In the genomic region with DNA sequence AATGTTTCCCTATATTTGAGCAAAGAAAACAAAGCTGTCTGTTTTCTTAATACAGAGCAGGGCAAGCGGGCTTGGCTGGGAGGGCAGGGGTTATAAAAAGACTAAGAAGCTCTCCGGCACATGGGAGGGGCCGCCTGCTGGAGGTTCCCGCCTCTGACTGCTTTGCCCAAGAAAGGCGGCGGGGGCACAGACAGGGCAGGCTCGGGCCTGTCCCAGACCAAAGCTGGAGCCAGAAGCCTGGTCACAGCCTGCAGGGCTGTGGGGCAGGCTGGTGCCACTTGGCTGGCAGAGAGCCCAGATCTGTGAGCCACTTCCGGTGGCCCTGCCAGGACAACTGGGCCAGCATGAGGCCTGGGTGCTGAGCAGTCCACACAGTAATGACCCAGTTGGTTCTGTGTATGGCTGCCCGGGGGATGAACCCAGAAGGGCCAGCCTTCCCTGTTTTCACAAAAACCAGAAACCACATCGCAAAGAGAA, we compare ENCODE assay signal across 1 cellular context.
TF ChIP-seq lines count a peak whose summit lies in the region.

No MANE protein-coding gene starts in this region.

TF ChIP-seq in HepG2, 621 proteins besides CTCF, POLR2A, EP300 and RAD21 (continued from another document and continues in another):
- no peak for TF ChIP-seq HMG20B (CRISPR knock-in tag; conservative IDR thresholded peaks at IDR 0.05)
- no peak for TF ChIP-seq PBX2 (CRISPR knock-in tag; IDR thresholded peaks at IDR 0.05)
- no peak for TF ChIP-seq MTF1 (CRISPR knock-in tag; IDR thresholded peaks at IDR 0.05)
- no peak for TF ChIP-seq FOXK1 (CRISPR knock-in tag; IDR thresholded peaks at IDR 0.05; ENCODE audit: borderline replicate concordance, low read depth)
- TF ChIP-seq ATAD3A (CRISPR knock-in tag; IDR thresholded peaks at IDR 0.05): no peak
- TF ChIP-seq, protein P1, sequence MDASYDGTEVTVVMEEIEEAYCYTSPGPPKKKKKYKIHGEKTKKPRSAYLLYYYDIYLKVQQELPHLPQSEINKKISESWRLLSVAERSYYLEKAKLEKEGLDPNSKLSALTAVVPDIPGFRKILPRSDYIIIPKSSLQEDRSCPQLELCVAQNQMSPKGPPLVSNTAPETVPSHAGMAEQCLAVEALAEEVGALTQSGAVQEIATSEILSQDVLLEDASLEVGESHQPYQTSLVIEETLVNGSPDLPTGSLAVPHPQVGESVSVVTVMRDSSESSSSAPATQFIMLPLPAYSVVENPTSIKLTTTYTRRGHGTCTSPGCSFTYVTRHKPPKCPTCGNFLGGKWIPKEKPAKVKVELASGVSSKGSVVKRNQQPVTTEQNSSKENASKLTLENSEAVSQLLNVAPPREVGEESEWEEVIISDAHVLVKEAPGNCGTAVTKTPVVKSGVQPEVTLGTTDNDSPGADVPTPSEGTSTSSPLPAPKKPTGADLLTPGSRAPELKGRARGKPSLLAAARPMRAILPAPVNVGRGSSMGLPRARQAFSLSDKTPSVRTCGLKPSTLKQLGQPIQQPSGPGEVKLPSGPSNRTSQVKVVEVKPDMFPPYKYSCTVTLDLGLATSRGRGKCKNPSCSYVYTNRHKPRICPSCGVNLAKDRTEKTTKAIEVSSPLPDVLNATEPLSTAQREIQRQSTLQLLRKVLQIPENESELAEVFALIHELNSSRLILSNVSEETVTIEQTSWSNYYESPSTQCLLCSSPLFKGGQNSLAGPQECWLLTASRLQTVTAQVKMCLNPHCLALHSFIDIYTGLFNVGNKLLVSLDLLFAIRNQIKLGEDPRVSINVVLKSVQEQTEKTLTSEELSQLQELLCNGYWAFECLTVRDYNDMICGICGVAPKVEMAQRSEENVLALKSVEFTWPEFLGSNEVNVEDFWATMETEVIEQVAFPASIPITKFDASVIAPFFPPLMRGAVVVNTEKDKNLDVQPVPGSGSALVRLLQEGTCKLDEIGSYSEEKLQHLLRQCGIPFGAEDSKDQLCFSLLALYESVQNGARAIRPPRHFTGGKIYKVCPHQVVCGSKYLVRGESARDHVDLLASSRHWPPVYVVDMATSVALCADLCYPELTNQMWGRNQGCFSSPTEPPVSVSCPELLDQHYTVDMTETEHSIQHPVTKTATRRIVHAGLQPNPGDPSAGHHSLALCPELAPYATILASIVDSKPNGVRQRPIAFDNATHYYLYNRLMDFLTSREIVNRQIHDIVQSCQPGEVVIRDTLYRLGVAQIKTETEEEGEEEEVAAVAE (CRISPR knock-in tag; IDR thresholded peaks at IDR 0.05; ENCODE audit: borderline replicate concordance): no peak
- TF ChIP-seq ZNF292 (CRISPR knock-in tag; IDR thresholded peaks at IDR 0.05; ENCODE audit: borderline replicate concordance, low read depth): peak; percentile 79
- TF ChIP-seq, protein P2, sequence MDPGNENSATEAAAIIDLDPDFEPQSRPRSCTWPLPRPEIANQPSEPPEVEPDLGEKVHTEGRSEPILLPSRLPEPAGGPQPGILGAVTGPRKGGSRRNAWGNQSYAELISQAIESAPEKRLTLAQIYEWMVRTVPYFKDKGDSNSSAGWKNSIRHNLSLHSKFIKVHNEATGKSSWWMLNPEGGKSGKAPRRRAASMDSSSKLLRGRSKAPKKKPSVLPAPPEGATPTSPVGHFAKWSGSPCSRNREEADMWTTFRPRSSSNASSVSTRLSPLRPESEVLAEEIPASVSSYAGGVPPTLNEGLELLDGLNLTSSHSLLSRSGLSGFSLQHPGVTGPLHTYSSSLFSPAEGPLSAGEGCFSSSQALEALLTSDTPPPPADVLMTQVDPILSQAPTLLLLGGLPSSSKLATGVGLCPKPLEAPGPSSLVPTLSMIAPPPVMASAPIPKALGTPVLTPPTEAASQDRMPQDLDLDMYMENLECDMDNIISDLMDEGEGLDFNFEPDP (CRISPR knock-in tag; conservative IDR thresholded peaks at IDR 0.05): 0 out of 2 replicates have a peak, but pooled peaks have one; percentile 92
- no peak for TF ChIP-seq SMARCC2 (IDR thresholded peaks at IDR 0.05)
- TF ChIP-seq, protein P3, sequence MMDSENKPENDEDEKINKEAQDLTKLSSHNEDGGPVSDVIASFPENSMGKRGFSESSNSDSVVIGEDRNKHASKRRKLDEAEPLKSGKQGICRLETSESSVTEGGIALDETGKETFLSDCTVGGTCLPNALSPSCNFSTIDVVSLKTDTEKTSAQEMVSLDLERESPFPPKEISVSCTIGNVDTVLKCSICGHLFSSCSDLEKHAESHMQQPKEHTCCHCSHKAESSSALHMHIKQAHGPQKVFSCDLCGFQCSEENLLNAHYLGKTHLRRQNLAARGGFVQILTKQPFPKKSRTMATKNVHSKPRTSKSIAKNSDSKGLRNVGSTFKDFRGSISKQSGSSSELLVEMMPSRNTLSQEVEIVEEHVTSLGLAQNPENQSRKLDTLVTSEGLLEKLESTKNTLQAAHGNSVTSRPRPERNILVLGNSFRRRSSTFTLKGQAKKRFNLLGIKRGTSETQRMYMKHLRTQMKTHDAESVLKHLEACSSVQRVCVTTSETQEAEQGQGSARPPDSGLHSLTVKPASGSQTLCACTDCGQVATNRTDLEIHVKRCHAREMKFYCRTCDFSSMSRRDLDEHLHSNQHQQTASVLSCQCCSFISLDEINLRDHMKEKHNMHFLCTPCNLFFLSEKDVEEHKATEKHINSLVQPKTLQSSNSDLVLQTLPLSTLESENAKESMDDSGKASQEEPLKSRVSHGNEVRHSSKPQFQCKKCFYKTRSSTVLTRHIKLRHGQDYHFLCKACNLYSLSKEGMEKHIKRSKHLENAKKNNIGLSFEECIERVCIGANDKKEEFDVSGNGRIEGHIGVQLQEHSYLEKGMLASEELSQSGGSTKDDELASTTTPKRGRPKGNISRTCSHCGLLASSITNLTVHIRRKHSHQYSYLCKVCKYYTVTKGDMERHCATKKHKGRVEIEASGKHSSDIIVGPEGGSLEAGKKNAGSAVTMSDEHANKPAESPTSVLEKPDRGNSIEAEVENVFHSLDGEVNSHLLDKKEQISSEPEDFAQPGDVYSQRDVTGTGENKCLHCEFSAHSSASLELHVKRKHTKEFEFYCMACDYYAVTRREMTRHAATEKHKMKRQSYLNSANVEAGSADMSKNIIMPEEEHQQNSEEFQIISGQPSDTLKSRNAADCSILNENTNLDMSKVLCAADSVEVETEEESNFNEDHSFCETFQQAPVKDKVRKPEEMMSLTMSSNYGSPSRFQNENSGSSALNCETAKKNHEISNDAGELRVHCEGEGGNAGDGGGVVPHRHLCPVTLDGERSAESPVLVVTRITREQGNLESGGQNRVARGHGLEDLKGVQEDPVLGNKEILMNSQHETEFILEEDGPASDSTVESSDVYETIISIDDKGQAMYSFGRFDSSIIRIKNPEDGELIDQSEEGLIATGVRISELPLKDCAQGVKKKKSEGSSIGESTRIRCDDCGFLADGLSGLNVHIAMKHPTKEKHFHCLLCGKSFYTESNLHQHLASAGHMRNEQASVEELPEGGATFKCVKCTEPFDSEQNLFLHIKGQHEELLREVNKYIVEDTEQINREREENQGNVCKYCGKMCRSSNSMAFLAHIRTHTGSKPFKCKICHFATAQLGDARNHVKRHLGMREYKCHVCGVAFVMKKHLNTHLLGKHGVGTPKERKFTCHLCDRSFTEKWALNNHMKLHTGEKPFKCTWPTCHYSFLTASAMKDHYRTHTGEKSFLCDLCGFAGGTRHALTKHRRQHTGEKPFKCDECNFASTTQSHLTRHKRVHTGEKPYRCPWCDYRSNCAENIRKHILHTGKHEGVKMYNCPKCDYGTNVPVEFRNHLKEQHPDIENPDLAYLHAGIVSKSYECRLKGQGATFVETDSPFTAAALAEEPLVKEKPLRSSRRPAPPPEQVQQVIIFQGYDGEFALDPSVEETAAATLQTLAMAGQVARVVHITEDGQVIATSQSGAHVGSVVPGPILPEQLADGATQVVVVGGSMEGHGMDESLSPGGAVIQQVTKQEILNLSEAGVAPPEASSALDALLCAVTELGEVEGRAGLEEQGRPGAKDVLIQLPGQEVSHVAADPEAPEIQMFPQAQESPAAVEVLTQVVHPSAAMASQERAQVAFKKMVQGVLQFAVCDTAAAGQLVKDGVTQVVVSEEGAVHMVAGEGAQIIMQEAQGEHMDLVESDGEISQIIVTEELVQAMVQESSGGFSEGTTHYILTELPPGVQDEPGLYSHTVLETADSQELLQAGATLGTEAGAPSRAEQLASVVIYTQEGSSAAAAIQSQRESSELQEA (CRISPR knock-in tag; IDR thresholded peaks at IDR 0.05; ENCODE audit: not compliant biosample characterization): peak; percentile 58
- TF ChIP-seq ZFP36L2 (CRISPR knock-in tag; IDR thresholded peaks at IDR 0.05): no peak
- TF ChIP-seq ZBTB2 (CRISPR knock-in tag; IDR thresholded peaks at IDR 0.05; ENCODE audit: low read depth): no peak
- peak; percentile 37 for TF ChIP-seq MAX (IDR thresholded peaks at IDR 0.05)
- TF ChIP-seq KLF9 (CRISPR knock-in tag; IDR thresholded peaks at IDR 0.05; ENCODE audit: low read depth): no peak
- TF ChIP-seq ZNF160 (CRISPR knock-in tag; IDR thresholded peaks at IDR 0.05): no peak
- no peak for TF ChIP-seq IKZF1 (IDR thresholded peaks at IDR 0.05)
- TF ChIP-seq IRF2 (CRISPR knock-in tag; IDR thresholded peaks at IDR 0.05): no peak
- TF ChIP-seq, protein P4, sequence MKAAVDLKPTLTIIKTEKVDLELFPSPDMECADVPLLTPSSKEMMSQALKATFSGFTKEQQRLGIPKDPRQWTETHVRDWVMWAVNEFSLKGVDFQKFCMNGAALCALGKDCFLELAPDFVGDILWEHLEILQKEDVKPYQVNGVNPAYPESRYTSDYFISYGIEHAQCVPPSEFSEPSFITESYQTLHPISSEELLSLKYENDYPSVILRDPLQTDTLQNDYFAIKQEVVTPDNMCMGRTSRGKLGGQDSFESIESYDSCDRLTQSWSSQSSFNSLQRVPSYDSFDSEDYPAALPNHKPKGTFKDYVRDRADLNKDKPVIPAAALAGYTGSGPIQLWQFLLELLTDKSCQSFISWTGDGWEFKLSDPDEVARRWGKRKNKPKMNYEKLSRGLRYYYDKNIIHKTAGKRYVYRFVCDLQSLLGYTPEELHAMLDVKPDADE (CRISPR knock-in tag; IDR thresholded peaks at IDR 0.05): no peak
- no peak for TF ChIP-seq BHLHE40 (IDR thresholded peaks at IDR 0.05; ENCODE audit: low read length)
- TF ChIP-seq ATF2 (CRISPR knock-in tag; IDR thresholded peaks at IDR 0.05): no peak
- 0 out of 2 replicates have a peak, but pooled peaks have one; percentile 84 for TF ChIP-seq SAFB2 (CRISPR knock-in tag; IDR thresholded peaks at IDR 0.05; ENCODE audit: borderline replicate concordance, low read depth)
- no peak for TF ChIP-seq ZFYVE20 (CRISPR knock-in tag; IDR thresholded peaks at IDR 0.05; ENCODE audit: borderline replicate concordance, low read depth)
- TF ChIP-seq NFE2 (CRISPR knock-in tag; IDR thresholded peaks at IDR 0.05): no peak
- no peak for TF ChIP-seq RFXAP (CRISPR knock-in tag; IDR thresholded peaks at IDR 0.05; ENCODE audit: borderline replicate concordance)
- 0 out of 2 replicates have a peak, but pooled peaks have one; percentile 59 for TF ChIP-seq ZSCAN25 (CRISPR knock-in tag; IDR thresholded peaks at IDR 0.05)
- TF ChIP-seq MBD4 (IDR thresholded peaks at IDR 0.05; ENCODE audit: borderline replicate concordance, low read length): no peak
- TF ChIP-seq, protein P5, sequence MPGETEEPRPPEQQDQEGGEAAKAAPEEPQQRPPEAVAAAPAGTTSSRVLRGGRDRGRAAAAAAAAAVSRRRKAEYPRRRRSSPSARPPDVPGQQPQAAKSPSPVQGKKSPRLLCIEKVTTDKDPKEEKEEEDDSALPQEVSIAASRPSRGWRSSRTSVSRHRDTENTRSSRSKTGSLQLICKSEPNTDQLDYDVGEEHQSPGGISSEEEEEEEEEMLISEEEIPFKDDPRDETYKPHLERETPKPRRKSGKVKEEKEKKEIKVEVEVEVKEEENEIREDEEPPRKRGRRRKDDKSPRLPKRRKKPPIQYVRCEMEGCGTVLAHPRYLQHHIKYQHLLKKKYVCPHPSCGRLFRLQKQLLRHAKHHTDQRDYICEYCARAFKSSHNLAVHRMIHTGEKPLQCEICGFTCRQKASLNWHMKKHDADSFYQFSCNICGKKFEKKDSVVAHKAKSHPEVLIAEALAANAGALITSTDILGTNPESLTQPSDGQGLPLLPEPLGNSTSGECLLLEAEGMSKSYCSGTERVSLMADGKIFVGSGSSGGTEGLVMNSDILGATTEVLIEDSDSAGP (CRISPR knock-in tag; IDR thresholded peaks at IDR 0.05; ENCODE audit: borderline replicate concordance): peak; percentile 39; the same call in 1 of the 2 replicates
- 0 out of 2 replicates have a peak, but pooled peaks have one; percentile 17 for TF ChIP-seq CBX5 (CRISPR knock-in tag; IDR thresholded peaks at IDR 0.05; ENCODE audit: borderline replicate concordance)
